16 cellular contexts compared by ENCODE assay signal in the genomic region with DNA sequence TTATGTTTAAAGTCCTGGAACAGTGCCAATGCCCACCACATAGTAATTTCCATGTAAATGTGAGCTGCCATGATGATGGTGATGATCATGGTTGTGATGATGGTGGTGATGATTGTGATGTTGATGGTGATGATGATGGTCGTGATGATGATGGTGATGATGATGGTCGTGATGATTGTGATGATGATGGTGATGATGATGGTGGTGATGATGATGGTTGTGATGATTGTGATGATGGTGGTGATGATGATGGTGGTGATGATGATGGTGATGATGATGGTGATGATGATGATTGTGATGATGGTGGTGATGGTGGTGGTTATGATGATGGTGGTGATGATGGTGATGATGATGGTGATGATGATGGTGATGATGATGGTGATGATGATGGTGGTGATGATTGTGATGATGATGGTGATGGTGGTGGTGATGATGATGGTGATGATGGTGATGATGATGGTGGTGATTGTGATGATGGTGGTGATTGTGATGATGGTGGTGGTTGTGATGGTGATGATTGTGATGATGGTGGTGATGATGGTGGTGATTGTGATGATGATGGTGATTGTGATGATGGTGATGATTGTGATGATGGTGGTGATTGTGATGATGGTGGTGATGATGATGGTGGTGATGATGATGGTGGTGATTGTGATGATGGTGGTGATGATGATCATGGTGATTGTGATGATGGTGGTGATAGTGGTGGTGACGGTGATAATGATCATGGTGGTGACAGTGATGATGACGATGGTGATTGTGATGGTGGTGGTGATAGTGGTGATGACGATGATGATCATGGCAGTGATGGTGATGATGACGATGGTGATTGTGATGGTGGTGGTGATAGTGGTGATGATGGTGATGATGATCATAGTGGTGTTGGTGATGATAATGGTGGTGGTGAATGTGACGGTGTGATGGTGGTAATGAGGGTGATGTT.
DNase-seq lines count a peak whose midpoint lies in the region; ATAC-seq, FAIRE-seq and TF ChIP-seq lines count a peak whose summit lies in the region.
"Had no signal": no experiment of that assay in that cellular context is flagged by ENCODE, and none has a peak within 500 bp of the region (broad histone marks: within the 10 kb centered on the region; RNA-seq: fewer than 3 reads in every experiment).

No MANE protein-coding gene starts in this region.

- H3K27me3 ChIP-seq in GM23248 (replicated peaks; ENCODE audit: insufficient read depth) (no peaks in the 10 kb centered on the region; the same call in 1 of the 2 replicates), bronchial epithelial cell (ENCODE audit: control insufficient read depth, insufficient read depth, low read length) (no peaks in the 10 kb centered on the region), heart right ventricle (peaks cover 0 to 4% (median 0%) of the 10 kb centered on the region in 7 donors)

- CTCF ChIA-PET in activated CD8-positive, alpha-beta T cell treated with anti-CD3 and anti-CD28 coated beads for 36 hours (lab: Charles Lee) = no interaction called here

- FAIRE-seq in HTR-8/SVneo (lab: Jason Lieb, UNC) = peak; percentile 100
- FAIRE-seq in bronchial epithelial cell (lab: Jason Lieb, UNC) = peak; percentile 89
- FAIRE-seq in urothelium cell line (lab: Jason Lieb, UNC) = peak; percentile 99
- FAIRE-seq: A204.1, H54 had no signal

- no peaks in the 10 kb centered on the region for H3K36me3 ChIP-seq in GM23248 (ENCODE audit: low read depth)
- no peaks in the 10 kb centered on the region for H3K36me3 ChIP-seq in bronchial epithelial cell (ENCODE audit: control insufficient read depth, insufficient read depth, low read length)
- H3K36me3 ChIP-seq in heart right ventricle = no peaks in the 10 kb centered on the region

- no peak overlapping the region for H3K27ac Mint-ChIP-seq in activated CD8-positive, alpha-beta T cell treated with anti-CD3 and anti-CD28 coated beads for 36 hours
- H3K27ac Mint-ChIP-seq: CD8-positive, alpha-beta T cell had no signal

- no peak overlapping the region for H3K4me3 Mint-ChIP-seq in activated CD8-positive, alpha-beta T cell treated with anti-CD3 and anti-CD28 coated beads for 36 hours
- H3K4me3 Mint-ChIP-seq: CD8-positive, alpha-beta T cell had no signal

- H3K9me2 ChIP-seq in GM23248 (ENCODE audit: insufficient read depth) = no peaks in the 10 kb centered on the region

- H3F3A ChIP-seq in GM23248 (ENCODE audit: insufficient read depth) = no peaks in the 10 kb centered on the region

- no peak overlapping the region for H3K9ac ChIP-seq in GM23248
- H3K9ac ChIP-seq: KMS-11 had no signal

- ATAC-seq in activated CD8-positive, alpha-beta T cell treated with anti-CD3 and anti-CD28 coated beads for 36 hours = no peak
- ATAC-seq in heart right ventricle = no peak
- ATAC-seq: CD8-positive, alpha-beta T cell; HCT116 had no signal

- no peaks in the 10 kb centered on the region for H4K20me1 ChIP-seq in GM23248 (ENCODE audit: insufficient read depth)

- no peaks in the 10 kb centered on the region for H3K4me1 Mint-ChIP-seq in activated CD8-positive, alpha-beta T cell treated with anti-CD3 and anti-CD28 coated beads for 36 hours (ENCODE audit: low read depth)

- POLR2A ChIA-PET in activated CD8-positive, alpha-beta T cell treated with anti-CD3 and anti-CD28 coated beads for 36 hours (lab: Charles Lee) = no interaction called here

- no peaks in the 10 kb centered on the region for H3K36me3 Mint-ChIP-seq in activated CD8-positive, alpha-beta T cell treated with anti-CD3 and anti-CD28 coated beads for 36 hours (ENCODE audit: low read depth)
- H3K36me3 Mint-ChIP-seq: CD8-positive, alpha-beta T cell had no signal

- in situ Hi-C loops in GM23248 (cut with MboI) = no loop called here

- no peaks in the 10 kb centered on the region for H3K79me2 ChIP-seq in GM23248 (ENCODE audit: insufficient read depth)

- TF ChIP-seq CTCF in bronchial epithelial cell (IDR thresholded peaks at IDR 0.05; ENCODE audit: insufficient read depth, low read length, severe bottlenecking) (no peak), heart right ventricle (IDR thresholded peaks at IDR 0.05) (no peak)
- TF ChIP-seq CTCF in activated CD8-positive, alpha-beta T cell treated with anti-CD3 and anti-CD28 coated beads for 36 hours (IDR thresholded peaks at IDR 0.05) = no peak

- no peak overlapping the region for H3K4me2 ChIP-seq in GM23248 (ENCODE audit: unreplicated experiment)
- H3K4me2 ChIP-seq: KMS-11 had no signal

- H3K9me3 Mint-ChIP-seq in activated CD8-positive, alpha-beta T cell treated with anti-CD3 and anti-CD28 coated beads for 36 hours = no peaks in the 10 kb centered on the region
- H3K9me3 Mint-ChIP-seq: CD8-positive, alpha-beta T cell had no signal

- intact Hi-C loops in activated CD8-positive, alpha-beta T cell treated with anti-CD3 and anti-CD28 coated beads for 36 hours (cut with micrococcal nuclease) = no loop called here
- intact Hi-C loops in heart right ventricle (cut with DNase I) = no loop called here

- DNase-seq in GM23248 (peak; percentile 5), HTR-8/SVneo (ENCODE audit: insufficient read length, low spot score) (no peak), bronchial epithelial cell (ENCODE audit: low read depth) (no peak), urothelium cell line (ENCODE audit: low spot score) (no peak), NCI-H2029 (lab: John Stamatoyannopoulos, UW) (no peak), heart right ventricle (no peak)
- no peak for DNase-seq in activated CD8-positive, alpha-beta T cell treated with anti-CD3 and anti-CD28 coated beads for 36 hours
- DNase-seq: ACHN; Calu3; CD8-positive, alpha-beta T cell; DMS79 treated with DMSO at 0.1 percent for 48 hours; GF-D8 had no signal

- H3K27me3 Mint-ChIP-seq in activated CD8-positive, alpha-beta T cell treated with anti-CD3 and anti-CD28 coated beads for 36 hours = no peaks in the 10 kb centered on the region

- no peak overlapping the region for H2AFZ ChIP-seq in GM23248

- H3K9me3 ChIP-seq in GM23248 (ENCODE audit: low read depth) = no peaks in the 10 kb centered on the region
- no peaks in the 10 kb centered on the region for H3K9me3 ChIP-seq in heart right ventricle

- WGBS in GM23248 (ENCODE audit: low coverage in 1 of 2, low lambda C conversion rate in 2 of 2, missing lambda C conversion rate in 2 of 2), 2 experiments = 63 to 71% methylated on average over 7 of the region's 7 CpGs
- WGBS in heart right ventricle, 2 donors = 94 to 96% methylated on average over 7 of the region's 7 CpGs

- H3K4me1 ChIP-seq in GM23248 (ENCODE audit: insufficient read depth) = no peaks in the 10 kb centered on the region
- peaks cover 0 to 10% (median 0%) of the 10 kb centered on the region in 9 donors for H3K4me1 ChIP-seq in heart right ventricle

- H3K27ac ChIP-seq in GM23248 (no peak overlapping the region), heart right ventricle (no peak overlapping the region)
- H3K27ac ChIP-seq: KMS-11 had no signal

- H3K4me3 ChIP-seq in GM23248 (no peak overlapping the region), bronchial epithelial cell (ENCODE audit: low read depth, low read length) (no peak overlapping the region), heart right ventricle (no peak overlapping the region)
